Comparison of ENCODE assay signal across 8 cellular contexts in genomic region chr5:124649548-124650501, GRCh38.
A peak's percentile ranks its signal among the peaks of the same experiment; 100 is the strongest.
DNase-seq lines count a peak whose midpoint lies in the region; ATAC-seq, FAIRE-seq and TF ChIP-seq lines count a peak whose summit lies in the region.

No MANE protein-coding gene starts in this region.

- no peak overlapping the region for H2AFZ ChIP-seq in GM12878 (ENCODE audit: control insufficient read depth, low read depth, low read length)

- peak overlapping the region; percentile 84 for H3K4me2 ChIP-seq in GM12878 (ENCODE audit: control insufficient read depth, insufficient read depth)

- H3K4me3 ChIP-seq in GM12878 = peak overlapping the region; percentile 39; the same call in 1 of the 2 replicates

- H3K36me3 ChIP-seq in GM12878 (ENCODE audit: control insufficient read depth in 2 of 2, insufficient read depth in 2 of 2, low read length in 1 of 2) = peaks cover 0 to 5% of the 10 kb centered on the region in 2 experiments; a peak in 1 of 4 replicates

- 0 out of 6 replicates have a peak, but pooled peaks of 1 of the 3 experiments have one; percentile 3 for TF ChIP-seq CTCF in GM12878 (IDR thresholded peaks at IDR 0.05 in 2 of 3, conservative IDR thresholded peaks at IDR 0.05 in 1 of 3; ENCODE audit: control insufficient read depth in 2 of 3, extremely low read depth in 1 of 3, insufficient read depth in 1 of 3, low read depth in 3 of 3, low read length in 3 of 3)

- DNase-seq in GM12892 (ENCODE audit: insufficient read length) = peak; percentile 52
- DNase-seq in NCI-H1436 (lab: John Stamatoyannopoulos, UW) = peak; percentile 81
- peak; percentile 80 for DNase-seq in T-helper 2 cell treated with Interferon-gamma antibody and Interleukin-4, amounts not matched to agents 5 μg/mL and 100 μg/mL, for 36 hours (ENCODE audit: low spot score)
- DNase-seq in GM12878 (ENCODE audit: low read depth, low spot score) = peak; percentile 99
- peak; percentile 71 for DNase-seq in inferior parietal cortex (ENCODE audit: extremely low spot score)
- peak; percentile 5 to 31 for DNase-seq in stimulated activated CD4-positive, alpha-beta T cell treated with anti-CD3 and anti-CD28 coated beads, Interleukin-2, amount 100 ng/mL, for 48 hours
- no peak for DNase-seq in occipital lobe (lab: John Stamatoyannopoulos, UW)

- peak overlapping the region; percentile 67 for H3K4me3 Mint-ChIP-seq in T-helper 2 cell treated with Interferon-gamma antibody and Interleukin-4, amounts not matched to agents 5 μg/mL and 100 μg/mL, for 36 hours

- peak; percentile 28; the same call in 1 of the 2 replicates for TF ChIP-seq RAD21 in GM12878 (IDR thresholded peaks at IDR 0.05; ENCODE audit: insufficient read depth, low read depth, low read length)

- ATAC-seq in HG02759 (IDR thresholded peaks at IDR 0.05; ENCODE audit: unreplicated experiment) (peak; percentile 78), GM12878 (peak; percentile 85)

- H3K79me2 ChIP-seq in GM12878 (ENCODE audit: control insufficient read depth, insufficient read depth, low read length) = peaks cover 2% of the 10 kb centered on the region; the same call in 1 of the 2 replicates

- no TSS peak for BruUV-seq in GM12878 (replicated peaks; lab: Mats Ljungman, UMichigan)

- peak; percentile 96 to 98 for TF ChIP-seq EP300 in GM12878 (IDR thresholded peaks at IDR 0.05; ENCODE audit: borderline replicate concordance in 1 of 2, control insufficient read depth in 1 of 2, low read depth in 2 of 2, low read length in 2 of 2)

- peaks cover 7% of the 10 kb centered on the region for H3K9me3 Mint-ChIP-seq in T-helper 2 cell treated with Interferon-gamma antibody and Interleukin-4, amounts not matched to agents 5 μg/mL and 100 μg/mL, for 36 hours

- H3K4me1 ChIP-seq in GM12878 (ENCODE audit: control insufficient read depth, insufficient read depth, low read length) = peaks cover 49% of the 10 kb centered on the region

- FAIRE-seq in GM12892 (lab: Jason Lieb, UNC) (peak; percentile 78), GM12878 (lab: Jason Lieb, UNC) (peak; percentile 84)

- POLR2A ChIA-PET in GM12878 (lab: Charles Lee) = interaction anchor here (0.6 to 1.6 kb wide), 4 partner anchors 9 to 99 kb away, joined by 3 to 4 read pairs (median 3); no protein-coding TSS in a partner anchor

- H3K9me3 ChIP-seq in GM12878 (replicated peaks; ENCODE audit: control insufficient read depth, insufficient read depth, low read length) = no peaks in the 10 kb centered on the region; the same call in 2 of the 3 replicates

- H3K36me3 Mint-ChIP-seq in T-helper 2 cell treated with Interferon-gamma antibody and Interleukin-4, amounts not matched to agents 5 μg/mL and 100 μg/mL, for 36 hours (ENCODE audit: low read depth) = no peaks in the 10 kb centered on the region

- in situ Hi-C loops in GM12878 (cut with MboI) = loop anchor here (5.0 to 10.0 kb wide), 3 partner anchors 68 to 285 kb away; no protein-coding TSS in a partner anchor

- peaks cover 22% of the 10 kb centered on the region for H3K4me1 Mint-ChIP-seq in T-helper 2 cell treated with Interferon-gamma antibody and Interleukin-4, amounts not matched to agents 5 μg/mL and 100 μg/mL, for 36 hours (ENCODE audit: low read depth)

- TF ChIP-seq POLR2A in GM12892 (IDR thresholded peaks at IDR 0.05; ENCODE audit: low read depth, low read length) (no peak), GM12878 (IDR thresholded peaks at IDR 0.05; ENCODE audit: low read depth, low read length) (no peak)

- H3K9ac ChIP-seq in GM12878 (ENCODE audit: control insufficient read depth, insufficient read depth, low read length) = no peak overlapping the region; the same call in 1 of the 2 replicates

- H4K20me1 ChIP-seq in GM12878 (ENCODE audit: control insufficient read depth, insufficient read depth) = no peaks in the 10 kb centered on the region

- SMC1A ChIA-PET in GM12878 (lab: Charles Lee; ENCODE audit: uncharacterized antibody, unreplicated experiment) = interaction anchor here (1.0 to 6.0 kb wide), 15 partner anchors 41 to 304 kb away, joined by 3 to 44 read pairs (median 5); partner anchors contain the start of gene ZNF608

- CTCF ChIA-PET in GM12878 (lab: Yijun Ruan, JAX) = interaction anchor here (1.6 kb wide), 1 partner anchor 76 kb away, joined by 6 read pairs; no protein-coding TSS in a partner anchor

- RAD21 ChIA-PET in GM12878 (lab: Charles Lee; ENCODE audit: unreplicated experiment) = interaction anchor here (0.6 to 5.9 kb wide), 11 partner anchors 9 to 286 kb away, joined by 3 to 49 read pairs (median 4); partner anchors contain the start of gene ZNF608

- H3K27me3 ChIP-seq in GM12878 (replicated peaks in 1 of 2; ENCODE audit: control insufficient read depth in 2 of 2, insufficient read depth in 2 of 2, low read length in 1 of 2) = no peaks in the 10 kb centered on the region

- peaks cover 75% of the 10 kb centered on the region for H3K27me3 Mint-ChIP-seq in T-helper 2 cell treated with Interferon-gamma antibody and Interleukin-4, amounts not matched to agents 5 μg/mL and 100 μg/mL, for 36 hours (ENCODE audit: low read depth)

- intact Hi-C loops in GM12878 (cut with micrococcal nuclease; ENCODE audit: unreplicated experiment) = loop anchor here (1.0 to 10.0 kb wide), 13 partner anchors 55 to 978 kb away; no protein-coding TSS in a partner anchor

- H3K27ac ChIP-seq in GM12878 (ENCODE audit: control insufficient read depth, insufficient read depth) = peak overlapping the region; percentile 68

- H3K27ac Mint-ChIP-seq in T-helper 2 cell treated with Interferon-gamma antibody and Interleukin-4, amounts not matched to agents 5 μg/mL and 100 μg/mL, for 36 hours = peak overlapping the region; percentile 79

- WGBS in GM12878 (ENCODE audit: insufficient coverage, insufficient replicate concordance, low lambda C conversion rate, missing lambda C conversion rate) = under 1% methylated on average over 15 of the region's 15 CpGs

TF ChIP-seq in GM12878, 131 proteins besides CTCF, POLR2A, EP300 and RAD21 (continues in another document):
- TF ChIP-seq RUNX3 (IDR thresholded peaks at IDR 0.05; ENCODE audit: low read length) (peak; percentile 99), CHD2 (IDR thresholded peaks at IDR 0.05; ENCODE audit: borderline replicate concordance, low read depth, low read length) (peak; percentile 88), ZNF592 (IDR thresholded peaks at IDR 0.05) (no peak), JUND (IDR thresholded peaks at IDR 0.05; ENCODE audit: low read depth, low read length) (no peak), POLR2AphosphoS5 (IDR thresholded peaks at IDR 0.05; ENCODE audit: low read length) (peak; percentile 40), ZNF384 (IDR thresholded peaks at IDR 0.05; ENCODE audit: borderline replicate concordance, low read depth, low read length) (peak; percentile 97), SMAD1 (IDR thresholded peaks at IDR 0.05; ENCODE audit: low read depth, partially characterized antibody) (peak; percentile 97), YY1 (IDR thresholded peaks at IDR 0.05; ENCODE audit: low read depth, low read length) (0 out of 2 replicates have a peak, but pooled peaks have one; percentile 13), SUZ12 (IDR thresholded peaks at IDR 0.05; ENCODE audit: unreplicated experiment) (no peak), NFXL1 (IDR thresholded peaks at IDR 0.05; ENCODE audit: borderline replicate concordance) (no peak), WRNIP1 (IDR thresholded peaks at IDR 0.05; ENCODE audit: borderline replicate concordance, low read depth, low read length) (no peak)
